Comparison of ENCODE assay signal across 1 cellular context in the genomic region with DNA sequence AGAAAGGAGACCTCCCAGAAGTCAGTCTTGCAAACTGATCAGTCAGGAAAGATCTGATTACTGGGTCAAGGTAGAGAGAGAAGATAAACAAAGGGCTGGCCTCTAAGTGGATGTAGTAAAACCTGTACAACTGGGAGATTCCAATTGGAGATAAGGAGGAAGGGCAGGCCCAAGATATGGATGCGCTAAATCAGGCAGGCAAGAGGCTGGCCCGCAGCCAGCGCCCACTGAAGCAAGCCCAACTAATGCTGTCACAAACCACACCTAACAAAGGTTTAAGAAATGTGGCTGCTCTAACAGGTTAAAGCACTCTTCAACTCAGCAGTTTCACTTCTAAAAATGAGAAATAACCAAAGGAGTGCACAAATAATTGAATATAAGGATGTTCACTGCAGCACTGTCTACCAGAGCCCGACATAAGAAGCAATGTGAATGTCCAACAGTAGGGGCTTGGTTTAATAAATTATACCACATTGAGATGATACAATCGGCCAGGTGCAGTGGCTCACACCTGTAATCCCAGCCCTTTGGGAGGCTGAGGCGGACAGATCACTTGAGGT.
TF ChIP-seq lines count a peak whose summit lies in the region.

No MANE protein-coding gene starts in this region.

TF ChIP-seq in SK-N-SH, 30 proteins besides CTCF, POLR2A, EP300 and RAD21 (continued from another document):
- TF ChIP-seq, protein P1, sequence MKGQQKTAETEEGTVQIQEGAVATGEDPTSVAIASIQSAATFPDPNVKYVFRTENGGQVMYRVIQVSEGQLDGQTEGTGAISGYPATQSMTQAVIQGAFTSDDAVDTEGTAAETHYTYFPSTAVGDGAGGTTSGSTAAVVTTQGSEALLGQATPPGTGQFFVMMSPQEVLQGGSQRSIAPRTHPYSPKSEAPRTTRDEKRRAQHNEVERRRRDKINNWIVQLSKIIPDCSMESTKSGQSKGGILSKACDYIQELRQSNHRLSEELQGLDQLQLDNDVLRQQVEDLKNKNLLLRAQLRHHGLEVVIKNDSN (IDR thresholded peaks at IDR 0.05; ENCODE audit: borderline replicate concordance, low read depth), result no peak
- TF ChIP-seq IRF3 (IDR thresholded peaks at IDR 0.05; ENCODE audit: low read depth, low read length) (no peak), TCF12 (IDR thresholded peaks at IDR 0.05) (no peak), GABPA (IDR thresholded peaks at IDR 0.05; ENCODE audit: low read depth) (no peak), MEF2A (IDR thresholded peaks at IDR 0.05; ENCODE audit: borderline replicate concordance, low read depth) (no peak), RFX5 (IDR thresholded peaks at IDR 0.05; ENCODE audit: low read length) (no peak), FOXJ3 (CRISPR knock-in tag; IDR thresholded peaks at IDR 0.05) (no peak), REST (IDR thresholded peaks at IDR 0.05; ENCODE audit: low read depth, low read length) (no peak), ELF1 (IDR thresholded peaks at IDR 0.05) (no peak), RXRA (IDR thresholded peaks at IDR 0.05; ENCODE audit: borderline replicate concordance, low read depth) (no peak), CHD2 (IDR thresholded peaks at IDR 0.05; ENCODE audit: low read length, partially characterized antibody) (no peak), MXI1 (IDR thresholded peaks at IDR 0.05; ENCODE audit: low read depth, low read length) (no peak), PBX3 (IDR thresholded peaks at IDR 0.05) (no peak), EZH2phosphoT487 (IDR thresholded peaks at IDR 0.05; ENCODE audit: borderline replicate concordance, low read depth) (no peak)
